8 cellular contexts compared by ENCODE assay signal in the genomic region with DNA sequence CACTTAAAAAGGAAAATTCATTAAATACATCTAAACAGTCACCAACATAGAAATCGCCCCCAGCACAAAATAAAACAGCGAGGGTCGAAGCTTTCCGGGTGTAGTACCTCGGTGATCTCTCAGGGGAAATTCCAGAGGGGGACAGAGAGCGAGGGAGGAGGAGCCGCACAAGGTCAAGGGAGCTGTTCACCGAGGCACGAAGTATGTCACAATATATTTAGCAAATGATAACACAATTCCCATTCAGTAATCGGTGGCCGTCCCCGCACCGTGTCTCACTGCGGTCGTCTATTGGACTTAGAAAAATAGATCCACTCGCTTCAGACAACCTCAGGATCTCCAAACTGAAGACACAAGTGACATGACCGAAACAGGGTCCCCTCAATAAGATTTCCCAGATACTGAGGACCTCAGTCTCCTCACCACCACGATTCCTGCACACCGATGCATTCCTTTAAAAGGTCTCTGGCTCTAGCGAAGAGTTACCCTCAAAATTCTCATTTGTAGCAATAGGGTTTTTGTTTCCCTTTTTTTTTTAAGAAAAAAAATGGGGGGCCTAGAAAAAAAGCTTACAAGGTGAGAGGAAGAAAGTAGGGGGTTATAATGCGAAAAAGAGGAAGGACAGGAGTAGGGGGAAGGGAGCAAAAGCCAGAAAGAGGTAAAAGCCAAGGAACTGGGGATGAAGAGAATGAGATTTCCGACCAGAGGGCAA. TPM values are rescaled to one million over a fixed set of nuclear protein-coding genes. Genes with fewer than 3 reads are reported as not detected.
A peak's percentile ranks its signal among the peaks of the same experiment; 100 is the strongest.
DNase-seq lines count a peak whose midpoint lies in the region; ATAC-seq, FAIRE-seq and TF ChIP-seq lines count a peak whose summit lies in the region.

No MANE protein-coding gene starts in this region.

- CTCF ChIA-PET in AG04450 (lab: Charles Lee): interaction anchor here (1.2 to 5.8 kb wide), 5 partner anchors 16 to 205 kb away, joined by 3 to 29 read pairs (median 6); a partner anchor contains a TSS

- FAIRE-seq in GM18507 (lab: Jason Lieb, UNC): peak; percentile 47

- intact Hi-C loops in stomach (cut with DNase I; ENCODE audit: low total_unique reads): loop anchor here (5.0 to 10.0 kb wide), 2 partner anchors 125 to 147 kb away; no protein-coding TSS in a partner anchor

- DNase-seq in AG04450 (ENCODE audit: low read depth, low spot score): no peak
- no peak for DNase-seq in GM18507 (ENCODE audit: extremely low spot score, insufficient read length, low read depth)
- no peak for DNase-seq in chondrocyte (ENCODE audit: low spot score)
- DNase-seq in left kidney (ENCODE audit: low read depth, low spot score): peak; percentile 77
- no peak for DNase-seq in stomach
- no peak for DNase-seq in activated CD4-positive, alpha-beta T cell treated with anti-CD3 and anti-CD28 coated beads, Interleukin-2, amount 50 U/mL, for 4 hours

- H3K27ac Mint-ChIP-seq in chondrocyte (ENCODE audit: unreplicated experiment): peak overlapping the region; percentile 93

- H3K36me3 ChIP-seq in OCI-LY3 (replicated peaks; ENCODE audit: low read depth, low read length) (peaks cover 17% of the 10 kb centered on the region), stomach (peaks cover 0 to 8% (median 0%) of the 10 kb centered on the region in 4 donors)

- peaks cover 23% of the 10 kb centered on the region for H3K79me2 ChIP-seq in OCI-LY3 (ENCODE audit: low read length)

- no peaks in the 10 kb centered on the region for H4K20me1 ChIP-seq in OCI-LY3 (ENCODE audit: insufficient read depth, low read length)

- H3K4me1 ChIP-seq in OCI-LY3 (ENCODE audit: low read length): peaks cover 36% of the 10 kb centered on the region
- H3K4me1 ChIP-seq in stomach: peaks cover 0 to 59% (median 30%) of the 10 kb centered on the region in 4 donors

- no peaks in the 10 kb centered on the region for H3K36me3 Mint-ChIP-seq in chondrocyte (ENCODE audit: low read depth)

- peak overlapping the region; percentile 91 for H3K9ac ChIP-seq in OCI-LY3 (ENCODE audit: low read length)

- TF ChIP-seq EP300 in stomach (IDR thresholded peaks at IDR 0.05): no peak

- H3K27me3 Mint-ChIP-seq in chondrocyte (ENCODE audit: low read depth): no peaks in the 10 kb centered on the region

- no peak for ATAC-seq in HG03342 (IDR thresholded peaks at IDR 0.05; ENCODE audit: unreplicated experiment)

- H3K27me3 ChIP-seq in AG04450 (ENCODE audit: control insufficient read depth, insufficient read depth, low read length): peaks cover 3% of the 10 kb centered on the region
- no peaks in the 10 kb centered on the region for H3K27me3 ChIP-seq in OCI-LY3 (ENCODE audit: low read depth, low read length)
- H3K27me3 ChIP-seq in stomach: no peaks in the 10 kb centered on the region

- peak overlapping the region; percentile 99 for H3K4me2 ChIP-seq in OCI-LY3 (ENCODE audit: low read length)

- peaks cover 44% of the 10 kb centered on the region for H3K4me1 Mint-ChIP-seq in chondrocyte (ENCODE audit: low read depth)

- H3K9me3 ChIP-seq in AG04450 (ENCODE audit: control insufficient read depth, insufficient read depth, low read length): no peaks in the 10 kb centered on the region
- no peaks in the 10 kb centered on the region for H3K9me3 ChIP-seq in OCI-LY3 (ENCODE audit: insufficient read depth, low read length)
- H3K9me3 ChIP-seq in stomach: no peaks in the 10 kb centered on the region

- no peaks in the 10 kb centered on the region for H3K9me3 Mint-ChIP-seq in chondrocyte (ENCODE audit: low read depth)

- H3K27ac ChIP-seq in AG04450 (ENCODE audit: low read depth, low read length) (no peak overlapping the region), OCI-LY3 (ENCODE audit: low read length) (no peak overlapping the region), stomach (peak overlapping the region; percentile 86 to 93 (median 89))

- H2AFZ ChIP-seq in OCI-LY3 (ENCODE audit: low read depth, low read length): peak overlapping the region; percentile 37; the same call in 1 of the 2 replicates

- peak; percentile 19; the same call in 1 of the 2 replicates for TF ChIP-seq CTCF in AG04450 (IDR thresholded peaks at IDR 0.05; ENCODE audit: low read depth, low read length)
- TF ChIP-seq CTCF in OCI-LY3 (IDR thresholded peaks at IDR 0.05; ENCODE audit: low read depth, low read length): no peak
- peak; percentile 19 for TF ChIP-seq CTCF in chondrocyte (IDR thresholded peaks at IDR 0.05)
- no peak for TF ChIP-seq CTCF in stomach (IDR thresholded peaks at IDR 0.05)

- POLR2A ChIA-PET in AG04450 (lab: Yijun Ruan, JAX): no interaction called here

- 45 to 63% (median 55%) methylated on average over 22 of the region's 22 CpGs for WGBS in stomach, 5 donors

- no peak for TF ChIP-seq POLR2A in stomach (IDR thresholded peaks at IDR 0.05)

- H3K4me3 Mint-ChIP-seq in chondrocyte (ENCODE audit: unreplicated experiment): peak overlapping the region; percentile 92

- H3K4me3 ChIP-seq in AG04450 (ENCODE audit: low read depth, low read length) (peak overlapping the region; percentile 69), OCI-LY3 (ENCODE audit: low read length) (peak overlapping the region; percentile 76), stomach (peak overlapping the region; percentile 75 to 92 (median 87))

RNA-seq across cellular contexts. Expression of a gene that starts 1.1 kb away (rescaled TPM):
- polyA plus RNA-seq in AG04450 (2011; rRNA removed): 14.2 and 16.5 TPM in 2 replicates
- polyA minus RNA-seq in AG04450 (2011; rRNA and poly(A)+ RNA removed): 13.2 and 20.6 TPM in 2 replicates
- total RNA-seq in chondrocyte: 50.7 to 60.1 TPM (median 59.1 TPM) in 3 replicates
- 10 to 100 TPM in 3 of 5 donors, 1 to 10 TPM in 2; 2.9 to 59.3 (median 14.8) TPM for total RNA-seq in stomach
- 1 to 10 TPM; 2.9 to 5.3 (median 4.4) TPM for polyA plus RNA-seq in stomach

Comparison
In these comparisons a context has a peak if more than half of its experiments do, and no peak if none do; other contexts are left out.
1. H3K27ac ChIP-seq: peak in stomach (5 of 5); none in AG04450 (single experiment) and OCI-LY3 (single experiment).
2. CTCF ChIP-seq: peak in AG04450 (single experiment) and chondrocyte (single experiment); none in OCI-LY3 (single experiment) and stomach (0 of 7).
3. Peak in every context shown above with its lines, with median percentiles within 50 percentile points of each other: H3K4me3 ChIP-seq.